In the genomic region with DNA sequence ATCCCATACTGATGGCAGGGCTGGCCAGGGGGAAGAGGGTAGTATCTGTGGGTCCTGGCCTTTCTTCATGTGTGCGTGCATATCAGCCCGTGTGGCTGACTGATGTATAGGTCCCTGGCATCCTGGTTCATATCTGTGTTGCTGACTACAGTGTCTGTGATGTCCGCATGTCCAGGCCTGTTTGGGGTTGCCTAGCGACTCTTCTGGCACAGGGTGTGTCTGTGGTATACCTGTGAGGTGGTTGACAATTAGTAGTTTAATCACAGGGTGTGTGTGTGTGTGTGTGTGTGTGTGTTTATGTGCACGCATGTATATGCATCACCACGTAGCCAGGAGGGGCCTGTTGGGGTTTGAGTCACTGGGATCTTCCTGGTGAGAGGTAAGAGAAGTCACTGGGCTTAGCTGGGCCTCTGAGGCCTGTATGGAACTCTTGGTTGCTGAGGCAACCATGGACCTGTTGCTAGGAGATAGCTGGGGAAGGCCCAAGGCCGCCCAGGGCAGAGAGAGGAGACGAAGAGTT, we compare ENCODE assay signal across 10 cellular contexts. TPM values are rescaled to one million over a fixed set of nuclear protein-coding genes. Genes with fewer than 3 reads are reported as not detected.
DNase-seq lines count a peak whose midpoint lies in the region; ATAC-seq, FAIRE-seq and TF ChIP-seq lines count a peak whose summit lies in the region.
"Had no signal": no experiment of that assay in that cellular context is flagged by ENCODE, and none has a peak within 500 bp of the region (broad histone marks: within the 10 kb centered on the region; RNA-seq: fewer than 3 reads in every experiment).

No MANE protein-coding gene starts in this region.

- intact Hi-C loops in tibial artery (cut with DNase I; ENCODE audit: low total_unique reads) = loop anchor here (5.0 kb wide), 2 partner anchors 83 to 208 kb away; a partner anchor contains a TSS

- H3K27me3 Mint-ChIP-seq in chondrocyte (ENCODE audit: low read depth) (no peaks in the 10 kb centered on the region), neural progenitor cell (ENCODE audit: insufficient read depth, low read depth) (peaks cover 8% of the 10 kb centered on the region)

- H3K9me3 ChIP-seq in neural progenitor cell (ENCODE audit: low read depth) (no peaks in the 10 kb centered on the region), tibial artery (no peaks in the 10 kb centered on the region)

- H3K4me1 Mint-ChIP-seq in chondrocyte (ENCODE audit: low read depth) = peaks cover 40% of the 10 kb centered on the region
- H3K4me1 Mint-ChIP-seq in neural progenitor cell = peaks cover 48% of the 10 kb centered on the region

- H3K9me3 Mint-ChIP-seq in chondrocyte (ENCODE audit: low read depth) = no peaks in the 10 kb centered on the region
- H3K9me3 Mint-ChIP-seq in neural progenitor cell = no peaks in the 10 kb centered on the region

- H3K4me2 ChIP-seq in neural progenitor cell = no peak overlapping the region

- H2AFZ ChIP-seq in neural progenitor cell (replicated peaks) = no peak overlapping the region

- no peak for TF ChIP-seq CTCF in chondrocyte (IDR thresholded peaks at IDR 0.05)
- no peak for TF ChIP-seq CTCF in neural progenitor cell (IDR thresholded peaks at IDR 0.05)
- TF ChIP-seq CTCF in D721Med (IDR thresholded peaks at IDR 0.05; ENCODE audit: insufficient read depth, missing control alignments) = no peak
- TF ChIP-seq CTCF in tibial artery (IDR thresholded peaks at IDR 0.05) = no peak

- ATAC-seq in GM19328 (IDR thresholded peaks at IDR 0.05; ENCODE audit: unreplicated experiment) = no peak
- no peak for ATAC-seq in HG02970 (IDR thresholded peaks at IDR 0.05; ENCODE audit: low FRiP score, unreplicated experiment)
- ATAC-seq: Panc1 had no signal

- H3K27ac ChIP-seq in neural progenitor cell = no peak overlapping the region
- peak overlapping the region in 1 of 2 donors; percentile 99 for H3K27ac ChIP-seq in tibial artery

- peaks cover 7% of the 10 kb centered on the region for H4K20me1 ChIP-seq in neural progenitor cell (ENCODE audit: low read depth)

- H3K79me2 ChIP-seq in neural progenitor cell (ENCODE audit: low read depth) = no peaks in the 10 kb centered on the region

- H3K9ac ChIP-seq in neural progenitor cell = no peak overlapping the region

- H3K27me3 ChIP-seq in neural progenitor cell = peaks cover 8% of the 10 kb centered on the region
- H3K27me3 ChIP-seq in tibial artery = no peaks in the 10 kb centered on the region

- no peaks in the 10 kb centered on the region for H3K36me3 ChIP-seq in neural progenitor cell
- no peaks in the 10 kb centered on the region for H3K36me3 ChIP-seq in tibial artery

- H3K36me3 Mint-ChIP-seq in chondrocyte (ENCODE audit: low read depth) = no peaks in the 10 kb centered on the region
- no peaks in the 10 kb centered on the region for H3K36me3 Mint-ChIP-seq in neural progenitor cell

- H3K27ac Mint-ChIP-seq in chondrocyte (ENCODE audit: unreplicated experiment) (peak overlapping the region; percentile 77), neural progenitor cell (peak overlapping the region; percentile 97)

- H3K4me3 ChIP-seq in neural progenitor cell = no peak overlapping the region
- no peak overlapping the region for H3K4me3 ChIP-seq in tibial artery

- H3K4me3 Mint-ChIP-seq in chondrocyte (ENCODE audit: unreplicated experiment) (peak overlapping the region; percentile 87), neural progenitor cell (peak overlapping the region; percentile 84)

- FAIRE-seq in D721Med (lab: Jason Lieb, UNC) = no peak

- H3K4me1 ChIP-seq in neural progenitor cell = peaks cover 6% of the 10 kb centered on the region
- H3K4me1 ChIP-seq in tibial artery = peaks cover 0 to 57% (median 38%) of the 10 kb centered on the region in 4 donors

- peaks cover 39% of the 10 kb centered on the region for H3F3A ChIP-seq in neural progenitor cell (ENCODE audit: low read depth)

- DNase-seq in Daoy (ENCODE audit: low read depth) (peak; percentile 38), M059J (ENCODE audit: low read depth) (peak; percentile 61), chondrocyte (ENCODE audit: low spot score) (no peak), neural progenitor cell (ENCODE audit: low spot score) (peak; percentile 62), D721Med (ENCODE audit: insufficient read length, low spot score) (no peak), tibial artery (no peak)

RNA-seq across cellular contexts. Expression of a gene that starts 0.6 kb away (rescaled TPM):
- not detected in 2 replicates for total RNA-seq in Daoy (2014; rRNA removed; shearing (Covaris generic))
- total RNA-seq in M059J (2014; rRNA removed; shearing (Covaris generic)) = not detected in 2 replicates
- total RNA-seq in chondrocyte = not detected in 3 replicates
- total RNA-seq in neural progenitor cell (ENCODE audit: low replicate concordance) = not detected in 2 replicates
- total RNA-seq: dermis microvascular lymphatic vessel endothelial cell had no signal

RNA-seq across cellular contexts. Expression of a gene that starts 2.4 kb away (rescaled TPM):
- 2.1 and 3.7 TPM in 2 replicates for total RNA-seq in Daoy (2014; rRNA removed; shearing (Covaris generic))
- 3.5 and 7.1 TPM in 2 replicates for total RNA-seq in M059J (2014; rRNA removed; shearing (Covaris generic))
- total RNA-seq in chondrocyte (16.6 to 23.3 TPM (median 23.0 TPM) in 3 replicates), neural progenitor cell (ENCODE audit: low replicate concordance) (2.7 and 8.2 TPM in 2 replicates)

RNA-seq across cellular contexts. Expression of a gene that starts 18.0 kb away (rescaled TPM):
- 2.7 TPM in 1 of 2 replicates, not detected in the other for total RNA-seq in Daoy (2014; rRNA removed; shearing (Covaris generic))
- total RNA-seq in M059J (2014; rRNA removed; shearing (Covaris generic)) = not detected in 2 replicates
- total RNA-seq in chondrocyte = 2.9 to 6.8 TPM (median 3.7 TPM) in 3 replicates
- total RNA-seq in neural progenitor cell (ENCODE audit: low replicate concordance) = 0.65 and 2.7 TPM in 2 replicates

RNA-seq across cellular contexts. Expression of a gene that starts 25.2 kb away (rescaled TPM):
- total RNA-seq in Daoy (2014; rRNA removed; shearing (Covaris generic)) = 15.3 and 17.0 TPM in 2 replicates
- 3.6 and 8.0 TPM in 2 replicates for total RNA-seq in M059J (2014; rRNA removed; shearing (Covaris generic))
- total RNA-seq in chondrocyte = 28.0 to 43.3 TPM (median 32.4 TPM) in 3 replicates
- 5.1 and 26.3 TPM in 2 replicates for total RNA-seq in neural progenitor cell (ENCODE audit: low replicate concordance)

RNA-seq across cellular contexts. Expression of a gene that starts 26.6 kb away (rescaled TPM):
- total RNA-seq in Daoy (2014; rRNA removed; shearing (Covaris generic)) = 2.6 and 4.5 TPM in 2 replicates
- total RNA-seq in M059J (2014; rRNA removed; shearing (Covaris generic)) = 0.62 and 0.67 TPM in 2 replicates
- total RNA-seq in chondrocyte (0.22 to 0.72 TPM in 2 of 3 replicates, not detected in the other), neural progenitor cell (ENCODE audit: low replicate concordance) (1.8 and 4.0 TPM in 2 replicates)

Comparison
In these comparisons a context has a peak if more than half of its experiments do, and no peak if none do; other contexts are left out.
1. DNase-seq: peak in Daoy (single experiment), M059J (single experiment) and neural progenitor cell (single experiment); none in chondrocyte (single experiment), D721Med (single experiment) and tibial artery (0 of 2).